In the genomic region with DNA sequence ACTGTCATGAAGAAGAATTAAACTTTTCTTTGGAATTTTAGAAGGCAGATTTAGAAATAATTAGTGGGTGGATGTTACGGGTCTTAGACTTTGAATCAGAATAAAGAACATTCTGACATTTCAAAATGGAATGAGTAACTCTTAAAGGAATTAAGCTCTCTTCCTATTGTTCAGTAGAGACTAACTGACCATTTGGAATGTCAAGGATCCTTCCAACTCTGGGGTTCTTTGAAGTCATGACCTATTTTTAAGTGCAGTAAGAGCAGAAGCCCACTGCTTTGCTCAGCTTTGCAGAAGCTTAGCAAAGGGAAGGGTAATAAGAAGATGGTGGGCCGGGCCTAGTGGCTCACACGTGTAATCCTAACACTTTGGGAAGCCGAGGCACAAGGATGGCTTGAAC, we compare ENCODE assay signal across 23 cellular contexts. TPM values are rescaled to one million over a fixed set of nuclear protein-coding genes. Genes with fewer than 3 reads are reported as not detected.
A peak's percentile ranks its signal among the peaks of the same experiment; 100 is the strongest.
DNase-seq lines count a peak whose midpoint lies in the region; ATAC-seq, FAIRE-seq and TF ChIP-seq lines count a peak whose summit lies in the region.
"Had no signal": no experiment of that assay in that cellular context is flagged by ENCODE, and none has a peak within 500 bp of the region (broad histone marks: within the 10 kb centered on the region; RNA-seq: fewer than 3 reads in every experiment).

No MANE protein-coding gene starts in this region.

- no peaks in the 10 kb centered on the region for H3K27me3 Mint-ChIP-seq in CD4-positive, alpha-beta memory T cell
- peaks cover 0 to 2% (median 0%) of the 10 kb centered on the region in 5 donors for H3K27me3 Mint-ChIP-seq in naive thymus-derived CD4-positive, alpha-beta T cell

- DNase-seq in AG10803 (ENCODE audit: low read depth), result peak; percentile 43
- no peak for DNase-seq in CD4-positive, alpha-beta memory T cell
- peak; percentile 7 for DNase-seq in astrocyte of the hippocampus (ENCODE audit: low read depth, low spot score)
- DNase-seq in naive thymus-derived CD4-positive, alpha-beta T cell, result no peak
- DNase-seq in AG08396 (ENCODE audit: low spot score), result no peak
- DNase-seq in stimulated activated naive CD4-positive, alpha-beta T cell (lab: John Stamatoyannopoulos, UW), result no peak
- DNase-seq in GM19239 (ENCODE audit: insufficient read length, low spot score), result no peak
- DNase-seq: activated CD4-positive, alpha-beta T cell treated with anti-CD3 and anti-CD28 coated beads, Interleukin-2, amount 50 U/mL, for 48 hours; body of pancreas; kidney; NCI-H524; OCI-M1; stimulated activated CD4-positive, alpha-beta T cell treated with anti-CD3 and anti-CD28 coated beads, Interleukin-4, amount 100 ng/mL, for 24 hours; stimulated activated CD8-positive, alpha-beta memory T cell treated with anti-CD3 and anti-CD28 coated beads, Interleukin-4, amount 100 ng/mL, for 48 hours had no signal

- H3K4me1 Mint-ChIP-seq in CD4-positive, alpha-beta memory T cell, result peaks cover 50 to 80% (median 67%) of the 10 kb centered on the region in 4 donors
- peaks cover 60 to 85% (median 78%) of the 10 kb centered on the region in 7 donors for H3K4me1 Mint-ChIP-seq in naive thymus-derived CD4-positive, alpha-beta T cell

- no peaks in the 10 kb centered on the region for H3K9me3 Mint-ChIP-seq in CD4-positive, alpha-beta memory T cell
- H3K9me3 Mint-ChIP-seq in naive thymus-derived CD4-positive, alpha-beta T cell, result peaks cover 0 to 7% (median 0%) of the 10 kb centered on the region in 11 donors
- H3K9me3 Mint-ChIP-seq: activated T-helper 2 cell treated with anti-CD3 and anti-CD28 coated beads, Interferon-gamma antibody, Interleukin-2, Interleukin-4, amounts not matched to agents 10 μg/mL and 5 μg/mL and 100 μg/mL, durations not matched to agents 14 hours and 24 hours and 36 hours had no signal

- TF ChIP-seq CTCF in AG10803 (conservative IDR thresholded peaks at IDR 0.05; ENCODE audit: low read length), result no peak

- H3K27me3 ChIP-seq in CD4-positive, alpha-beta memory T cell (ENCODE audit: insufficient read depth, low read length), result no peaks in the 10 kb centered on the region
- H3K27me3 ChIP-seq in naive thymus-derived CD4-positive, alpha-beta T cell (ENCODE audit: control insufficient read depth in 2 of 2, insufficient read depth in 2 of 2, low read length in 2 of 2), result no peaks in the 10 kb centered on the region
- H3K27me3 ChIP-seq: body of pancreas, neutrophil, tibial nerve had no signal

- intact Hi-C loops in CD4-positive, alpha-beta memory T cell (cut with micrococcal nuclease), result no loop called here
- intact Hi-C loops in naive thymus-derived CD4-positive, alpha-beta T cell (cut with micrococcal nuclease), result no loop called here

- peak overlapping the region in 5 of 7 donors; percentile 50 to 83 (median 66) for H3K27ac Mint-ChIP-seq in CD4-positive, alpha-beta memory T cell
- H3K27ac Mint-ChIP-seq in naive thymus-derived CD4-positive, alpha-beta T cell, result peak overlapping the region in 6 of 9 donors; percentile 24 to 95 (median 62)
- H3K27ac Mint-ChIP-seq: activated T-helper 2 cell treated with anti-CD3 and anti-CD28 coated beads, Interferon-gamma antibody, Interleukin-2, Interleukin-4, amounts not matched to agents 10 μg/mL and 5 μg/mL and 100 μg/mL, durations not matched to agents 14 hours and 24 hours and 36 hours had no signal

- POLR2A ChIA-PET in CD4-positive, alpha-beta memory T cell (lab: Charles Lee; ENCODE audit: partially characterized antibody), result interaction anchor here (0.7 to 5.8 kb wide), 2 partner anchors 8 to 53 kb away, joined by 3 to 111 read pairs; no protein-coding TSS in a partner anchor
- POLR2A ChIA-PET in naive thymus-derived CD4-positive, alpha-beta T cell (lab: Charles Lee), result interaction anchor here (0.6 to 1.4 kb wide), 3 partner anchors 9 to 429 kb away, joined by 3 to 8 read pairs (median 5); no protein-coding TSS in a partner anchor

- no peaks in the 10 kb centered on the region for H3K9me3 ChIP-seq in CD4-positive, alpha-beta memory T cell (ENCODE audit: control insufficient read depth in 1 of 2, low read length in 2 of 2)
- H3K9me3 ChIP-seq in naive thymus-derived CD4-positive, alpha-beta T cell (ENCODE audit: control insufficient read depth in 2 of 3, low read length in 3 of 3), result no peaks in the 10 kb centered on the region
- H3K9me3 ChIP-seq: body of pancreas, neutrophil, tibial nerve had no signal

- H3K36me3 ChIP-seq in CD4-positive, alpha-beta memory T cell (ENCODE audit: insufficient read depth, low read length), result no peaks in the 10 kb centered on the region
- H3K36me3 ChIP-seq in naive thymus-derived CD4-positive, alpha-beta T cell (ENCODE audit: control insufficient read depth in 2 of 3, insufficient read depth in 3 of 3, low read length in 3 of 3), result peaks cover 0 to 4% (median 0%) of the 10 kb centered on the region in 3 experiments
- H3K36me3 ChIP-seq: neutrophil, tibial nerve had no signal

- no peak overlapping the region for H3K4me3 ChIP-seq in AG10803 (ENCODE audit: low read length)
- H3K4me3 ChIP-seq in CD4-positive, alpha-beta memory T cell (ENCODE audit: low read length in 2 of 2), result no peak overlapping the region
- H3K4me3 ChIP-seq in naive thymus-derived CD4-positive, alpha-beta T cell (ENCODE audit: low read length), result no peak overlapping the region
- H3K4me3 ChIP-seq: body of pancreas, K562, tibial nerve had no signal

- ATAC-seq in naive thymus-derived CD4-positive, alpha-beta T cell, result no peak
- ATAC-seq: body of pancreas, esophagus mucosa, K562 had no signal

- H3K27ac ChIP-seq in CD4-positive, alpha-beta memory T cell (ENCODE audit: low read depth, low read length), result no peak overlapping the region
- peak overlapping the region; percentile 1 for H3K27ac ChIP-seq in naive thymus-derived CD4-positive, alpha-beta T cell (ENCODE audit: low read depth, low read length)
- H3K27ac ChIP-seq: body of pancreas, C4-2B, neutrophil had no signal

- H3K36me3 Mint-ChIP-seq in CD4-positive, alpha-beta memory T cell, result peaks cover 25 to 28% of the 10 kb centered on the region in 2 donors
- peaks cover 0 to 46% (median 42%) of the 10 kb centered on the region in 5 donors for H3K36me3 Mint-ChIP-seq in naive thymus-derived CD4-positive, alpha-beta T cell

- FAIRE-seq in GM19239 (lab: Jason Lieb, UNC), result no peak
- FAIRE-seq: K562, kidney had no signal

- CTCF ChIA-PET in CD4-positive, alpha-beta memory T cell (lab: Charles Lee; ENCODE audit: partially characterized antibody), result interaction anchor here (1.5 kb wide), 1 partner anchor 488 kb away, joined by 4 read pairs; no protein-coding TSS in a partner anchor
- CTCF ChIA-PET in naive thymus-derived CD4-positive, alpha-beta T cell (lab: Charles Lee), result no interaction called here

- peaks cover 73% of the 10 kb centered on the region for H3K4me1 ChIP-seq in CD4-positive, alpha-beta memory T cell (ENCODE audit: insufficient read depth, low read length)
- H3K4me1 ChIP-seq in naive thymus-derived CD4-positive, alpha-beta T cell (ENCODE audit: control insufficient read depth in 2 of 2, insufficient read depth in 2 of 2, low read length in 2 of 2), result peaks cover 42 to 51% of the 10 kb centered on the region in 2 donors

- peak overlapping the region in 3 of 8 donors; percentile 21 to 75 (median 23) for H3K4me3 Mint-ChIP-seq in CD4-positive, alpha-beta memory T cell
- H3K4me3 Mint-ChIP-seq in naive thymus-derived CD4-positive, alpha-beta T cell, result peak overlapping the region in 9 of 10 donors; percentile 49 to 73 (median 60)

RNA-seq across cellular contexts. Expression of a gene that starts 4.0 kb away (rescaled TPM):
- total RNA-seq in CD4-positive, alpha-beta memory T cell, result 100 to 1,000 TPM; 112 to 116 TPM
- polyA plus RNA-seq in CD4-positive, alpha-beta memory T cell, result 100 to 1,000 TPM; 147 to 176 TPM
- total RNA-seq in naive thymus-derived CD4-positive, alpha-beta T cell, result 100 to 1,000 TPM in 2 of 5 experiments, 10 to 100 TPM in 3; 71.9 to 117 (median 80.7) TPM
- 100 to 1,000 TPM; 177 to 204 TPM for polyA plus RNA-seq in naive thymus-derived CD4-positive, alpha-beta T cell

RNA-seq across cellular contexts. Expression of a gene that starts 24.3 kb away (rescaled TPM):
- not detected for total RNA-seq in CD4-positive, alpha-beta memory T cell
- polyA plus RNA-seq in CD4-positive, alpha-beta memory T cell, result not detected
- not detected for total RNA-seq in naive thymus-derived CD4-positive, alpha-beta T cell
- not detected for polyA plus RNA-seq in naive thymus-derived CD4-positive, alpha-beta T cell
- total RNA-seq: activated T-helper 2 cell treated with anti-CD3 and anti-CD28 coated beads, Interferon-gamma antibody, Interleukin-2, Interleukin-4, amounts not matched to agents 10 μg/mL and 5 μg/mL and 100 μg/mL, durations not matched to agents 14 hours and 24 hours and 36 hours; dermis microvascular lymphatic vessel endothelial cell; mesenteric fat pad; SK-MEL-5; tibial nerve had no signal
- polyA plus RNA-seq: K562 had no signal

RNA-seq across cellular contexts. Expression of a gene that starts 38.5 kb away (rescaled TPM):
- under 1 TPM; 0.03 to 0.09 TPM for total RNA-seq in CD4-positive, alpha-beta memory T cell
- under 1 TPM in 1 of 2 donors, not detected in 1; 0.37 TPM for polyA plus RNA-seq in CD4-positive, alpha-beta memory T cell
- under 1 TPM in 3 of 5 experiments, not detected in 2; 0.05 to 0.12 (median 0.05) TPM for total RNA-seq in naive thymus-derived CD4-positive, alpha-beta T cell
- polyA plus RNA-seq in naive thymus-derived CD4-positive, alpha-beta T cell, result not detected
- total RNA-seq: SK-MEL-5 had no signal

RNA-seq across cellular contexts. Expression of a gene that starts 53.9 kb away (rescaled TPM):
- total RNA-seq in CD4-positive, alpha-beta memory T cell, result 1 to 10 TPM; 5.2 to 5.4 TPM
- polyA plus RNA-seq in CD4-positive, alpha-beta memory T cell, result 1 to 10 TPM; 2.3 to 6.7 TPM
- total RNA-seq in naive thymus-derived CD4-positive, alpha-beta T cell, result 1 to 10 TPM; 4.9 to 7.1 (median 5.9) TPM
- polyA plus RNA-seq in naive thymus-derived CD4-positive, alpha-beta T cell, result 10 to 100 TPM in 1 of 2 donors, 1 to 10 TPM in 1; 4.7 to 11.1 TPM

Comparison
In these comparisons a context has a peak if more than half of its experiments do, and no peak if none do; other contexts are left out.
1. DNase-seq: peak in AG10803 (single experiment) and astrocyte of the hippocampus (single experiment); none in CD4-positive, alpha-beta memory T cell (0 of 5), naive thymus-derived CD4-positive, alpha-beta T cell (0 of 9), AG08396 (single experiment), stimulated activated naive CD4-positive, alpha-beta T cell (0 of 6) and GM19239 (single experiment).